ENCODE assay signal across 24 cellular contexts in genomic region chr1:188463919-188464318, GRCh38.
DNase-seq lines count a peak whose midpoint lies in the region; ATAC-seq, FAIRE-seq and TF ChIP-seq lines count a peak whose summit lies in the region.
"Had no signal": no experiment of that assay in that cellular context is flagged by ENCODE, and none has a peak within 500 bp of the region (broad histone marks: within the 10 kb centered on the region; RNA-seq: fewer than 3 reads in every experiment).

No MANE protein-coding gene starts in this region.

- H3K9me3 ChIP-seq in AG04450 (ENCODE audit: control insufficient read depth, insufficient read depth, low read length) (no peaks in the 10 kb centered on the region), PC-3 (ENCODE audit: low read length) (no peaks in the 10 kb centered on the region), neuronal stem cell (replicated peaks in 1 of 2; ENCODE audit: control insufficient read depth in 2 of 2, insufficient read depth in 1 of 2, low read depth in 1 of 2, low read length in 2 of 2) (no peaks in the 10 kb centered on the region), aorta (ENCODE audit: control insufficient read depth, low read length) (no peaks in the 10 kb centered on the region)
- H3K9me3 ChIP-seq: BLaER1, SJCRH30, stomach had no signal

- H3K36me3 ChIP-seq in GM23338 (ENCODE audit: insufficient read depth) (no peaks in the 10 kb centered on the region), PC-3 (ENCODE audit: low read depth, low read length) (no peaks in the 10 kb centered on the region), neuronal stem cell (replicated peaks in 1 of 2; ENCODE audit: control insufficient read depth in 2 of 2, insufficient read depth in 2 of 2, low read length in 2 of 2) (no peaks in the 10 kb centered on the region), aorta (ENCODE audit: control insufficient read depth in 1 of 2, insufficient read depth in 2 of 2, low read length in 1 of 2) (no peaks in the 10 kb centered on the region)
- H3K36me3 ChIP-seq: BLaER1, SJCRH30, spleen, stomach had no signal

- H3K18ac ChIP-seq in neuronal stem cell (ENCODE audit: low read length), result no peak overlapping the region

- no peak overlapping the region for H3K9ac ChIP-seq in PC-3 (ENCODE audit: low read length)
- H3K9ac ChIP-seq in neuronal stem cell (ENCODE audit: low read depth, low read length, poor library complexity), result no peak overlapping the region
- H3K9ac ChIP-seq: BLaER1, KMS-11 had no signal

- no CpG with 5 or more reads among the region's 2 CpGs for WGBS in neuronal stem cell (ENCODE audit: extremely low coverage in 2 of 2, insufficient read length in 2 of 2, insufficient replicate concordance in 1 of 2), 2 donors
- 65 to 69% methylated on average over 2 of the region's 2 CpGs for WGBS in aorta, 2 donors

- H4K91ac ChIP-seq in neuronal stem cell (ENCODE audit: low read depth, low read length, poor library complexity), result no peak overlapping the region

- BruUV-seq in PC-3 (replicated peaks; lab: Mats Ljungman, UMichigan), result no TSS peak

- H3K27me3 ChIP-seq in AG04450 (ENCODE audit: control insufficient read depth, insufficient read depth, low read length), result no peaks in the 10 kb centered on the region
- H3K27me3 ChIP-seq in GM23338 (ENCODE audit: insufficient read depth), result no peaks in the 10 kb centered on the region
- no peaks in the 10 kb centered on the region for H3K27me3 ChIP-seq in PC-3 (ENCODE audit: low read length)
- H3K27me3 ChIP-seq in neuronal stem cell (ENCODE audit: control insufficient read depth in 3 of 3, insufficient read depth in 3 of 3, low read depth in 1 of 3, low read length in 3 of 3), result no peaks in the 10 kb centered on the region
- no peaks in the 10 kb centered on the region for H3K27me3 ChIP-seq in aorta (ENCODE audit: control insufficient read depth in 1 of 2, insufficient read depth in 2 of 2, low read length in 1 of 2)
- H3K27me3 ChIP-seq: BLaER1, dorsolateral prefrontal cortex, SJCRH30, spleen, stomach had no signal

- no peak overlapping the region for H2BK5ac ChIP-seq in neuronal stem cell (ENCODE audit: low read length)

- H3K79me2 ChIP-seq in GM23338 (replicated peaks; ENCODE audit: insufficient read depth) (no peaks in the 10 kb centered on the region), PC-3 (ENCODE audit: low read length) (no peaks in the 10 kb centered on the region)

- no peak overlapping the region for H2BK120ac ChIP-seq in neuronal stem cell (ENCODE audit: low read depth, low read length)

- no peak overlapping the region for H2AK5ac ChIP-seq in neuronal stem cell (ENCODE audit: low read depth, low read length)

- DNase-seq in AG04450 (ENCODE audit: low read depth, low spot score), result no peak
- DNase-seq in GM23338 (ENCODE audit: low spot score), result peak; percentile 5
- DNase-seq in PC-3, result peak; percentile 37
- no peak for DNase-seq in chondrocyte (ENCODE audit: low spot score)
- no peak for DNase-seq in neuronal stem cell (ENCODE audit: low spot score)
- DNase-seq in HTR-8/SVneo (ENCODE audit: insufficient read length, low spot score), result no peak
- no peak for DNase-seq in aorta
- DNase-seq: activated B cell treated with CpG ODN at 0.5 μM for 24 hours; activated CD4-positive, alpha-beta memory T cell treated with anti-CD3 and anti-CD28 coated beads for 36 hours; activated gamma-delta T cell; dorsolateral prefrontal cortex; GF-D8; mucosa of descending colon; NCI-H1092; NCI-H2029; spleen; stimulated activated CD4-positive, alpha-beta T cell treated with anti-CD3 and anti-CD28 coated beads, Interleukin-4, amount 100 ng/mL, for 24 hours; stomach; T-helper 2 cell; trophoblast cell had no signal

- H3K79me1 ChIP-seq in neuronal stem cell (ENCODE audit: low read depth, low read length), result no peaks in the 10 kb centered on the region

- H3K4me3 ChIP-seq in AG04450 (ENCODE audit: low read depth, low read length), result no peak overlapping the region
- no peak overlapping the region for H3K4me3 ChIP-seq in GM23338
- H3K4me3 ChIP-seq in PC-3 (ENCODE audit: low read length), result no peak overlapping the region
- no peak overlapping the region for H3K4me3 ChIP-seq in neuronal stem cell (ENCODE audit: low read length in 2 of 2)
- no peak overlapping the region for H3K4me3 ChIP-seq in aorta (ENCODE audit: low read length in 2 of 2)
- H3K4me3 ChIP-seq: BLaER1, dorsolateral prefrontal cortex, mucosa of descending colon, SJCRH30, spleen, stomach had no signal

- no peak overlapping the region for H4K8ac ChIP-seq in neuronal stem cell (ENCODE audit: low read depth, low read length)

- no peak for ATAC-seq in GM23338
- peak; percentile 27; the same call in 1 of the 2 replicates for ATAC-seq in PC-3
- no peak for ATAC-seq in aorta (ENCODE audit: low FRiP score)
- ATAC-seq: mucosa of descending colon had no signal

- H3K27ac Mint-ChIP-seq in GM23338, result no peak overlapping the region
- no peak overlapping the region for H3K27ac Mint-ChIP-seq in chondrocyte (ENCODE audit: unreplicated experiment)
- H3K27ac Mint-ChIP-seq: activated B cell treated with CpG ODN at 0.5 μM for 24 hours; activated CD4-positive, alpha-beta memory T cell treated with anti-CD3 and anti-CD28 coated beads for 36 hours had no signal

- CTCF ChIA-PET in AG04450 (lab: Charles Lee) (interaction anchor here (0.6 kb wide), 1 partner anchor 1059 kb away, joined by 4 read pairs; no protein-coding TSS in a partner anchor), PC-3 (lab: Charles Lee) (no interaction called here)

- intact Hi-C loops in PC-3 (cut with micrococcal nuclease) (loop anchor here (10.0 kb wide), 2 partner anchors 131 to 471 kb away; no protein-coding TSS in a partner anchor), aorta (cut with DNase I) (no loop called here)

- H3K27me3 Mint-ChIP-seq in GM23338 (ENCODE audit: insufficient read depth, low read depth, poor library complexity), result peaks cover 2% of the 10 kb centered on the region
- H3K27me3 Mint-ChIP-seq in chondrocyte (ENCODE audit: low read depth), result no peaks in the 10 kb centered on the region
- H3K27me3 Mint-ChIP-seq: activated B cell treated with CpG ODN at 0.5 μM for 24 hours; activated CD4-positive, alpha-beta memory T cell treated with anti-CD3 and anti-CD28 coated beads for 36 hours had no signal

- no peaks in the 10 kb centered on the region; the same call in 1 of the 2 replicates for H3K9me2 ChIP-seq in GM23338 (ENCODE audit: insufficient read depth)
- no peaks in the 10 kb centered on the region for H3K9me2 ChIP-seq in PC-3 (replicated peaks; ENCODE audit: low read length)

- no peak overlapping the region for H3K14ac ChIP-seq in neuronal stem cell (ENCODE audit: low read length)

- TF ChIP-seq CTCF in AG04450 (IDR thresholded peaks at IDR 0.05; ENCODE audit: low read depth, low read length), result peak; percentile 22; the same call in 1 of the 2 replicates
- TF ChIP-seq CTCF in GM23338 (conservative IDR thresholded peaks at IDR 0.05; ENCODE audit: low read depth in 2 of 2), result peak in 1 of 2 experiments; percentile 34; a peak in 2 of 4 replicates
- peak; percentile 33; the same call in 1 of the 2 replicates for TF ChIP-seq CTCF in PC-3 (conservative IDR thresholded peaks at IDR 0.05; ENCODE audit: low read depth, low read length)
- peak; percentile 64 for TF ChIP-seq CTCF in chondrocyte (IDR thresholded peaks at IDR 0.05)

- H3K4me1 ChIP-seq in GM23338 (ENCODE audit: insufficient read depth) (no peaks in the 10 kb centered on the region), PC-3 (ENCODE audit: insufficient read depth, low read length) (no peaks in the 10 kb centered on the region), neuronal stem cell (ENCODE audit: control insufficient read depth in 2 of 2, insufficient read depth in 1 of 2, low read depth in 1 of 2, low read length in 2 of 2) (no peaks in the 10 kb centered on the region), aorta (ENCODE audit: control insufficient read depth in 1 of 2, insufficient read depth in 2 of 2, low read length in 2 of 2) (no peaks in the 10 kb centered on the region)
- H3K4me1 ChIP-seq: BLaER1, SJCRH30, spleen, stomach had no signal

- no peak overlapping the region for H3K4me2 ChIP-seq in GM23338
- H3K4me2 ChIP-seq in PC-3 (ENCODE audit: low read length), result no peak overlapping the region
- no peak overlapping the region for H3K4me2 ChIP-seq in neuronal stem cell (ENCODE audit: insufficient read depth, low read length, poor library complexity, severe bottlenecking)
- H3K4me2 ChIP-seq: BLaER1, KMS-11 had no signal

- POLR2A ChIA-PET in AG04450 (lab: Yijun Ruan, JAX), result no interaction called here
- POLR2A ChIA-PET in PC-3 (lab: Charles Lee; ENCODE audit: unreplicated experiment), result no interaction called here

- H3K27ac ChIP-seq in AG04450 (ENCODE audit: low read depth, low read length) (no peak overlapping the region), GM23338 (ENCODE audit: low read depth) (no peak overlapping the region), PC-3 (ENCODE audit: low read length) (no peak overlapping the region), neuronal stem cell (replicated peaks; ENCODE audit: low read length) (no peak overlapping the region), aorta (ENCODE audit: low read depth in 1 of 2, low read length in 2 of 2) (no peak overlapping the region)
- H3K27ac ChIP-seq: BLaER1, dorsolateral prefrontal cortex, KMS-11, SJCRH30, spleen, stomach had no signal

- H3K4me3 Mint-ChIP-seq in GM23338 (no peak overlapping the region), chondrocyte (ENCODE audit: unreplicated experiment) (no peak overlapping the region)
- H3K4me3 Mint-ChIP-seq: activated B cell treated with CpG ODN at 0.5 μM for 24 hours; activated CD4-positive, alpha-beta memory T cell treated with anti-CD3 and anti-CD28 coated beads for 36 hours; neural crest cell had no signal

- H3K4ac ChIP-seq in neuronal stem cell (ENCODE audit: low read length), result no peak overlapping the region

- no peak for FAIRE-seq in HTR-8/SVneo (lab: Jason Lieb, UNC)

- H3K23ac ChIP-seq in neuronal stem cell (ENCODE audit: low read depth, low read length, poor library complexity), result no peak overlapping the region

- no peak overlapping the region for H2BK12ac ChIP-seq in neuronal stem cell (ENCODE audit: low read length)

- H4K20me1 ChIP-seq in GM23338 (replicated peaks; ENCODE audit: insufficient read depth) (no peaks in the 10 kb centered on the region), PC-3 (ENCODE audit: low read length) (no peaks in the 10 kb centered on the region)
- H4K20me1 ChIP-seq: BLaER1 had no signal

- H3F3A ChIP-seq in GM23338 (replicated peaks; ENCODE audit: low read depth) (no peaks in the 10 kb centered on the region), PC-3 (ENCODE audit: low read length, unreplicated experiment) (no peaks in the 10 kb centered on the region)

- H3K9me3 Mint-ChIP-seq in GM23338 (no peaks in the 10 kb centered on the region), chondrocyte (ENCODE audit: low read depth) (peaks cover 4% of the 10 kb centered on the region)
- H3K9me3 Mint-ChIP-seq: activated B cell treated with CpG ODN at 0.5 μM for 24 hours had no signal

- H2AFZ ChIP-seq in GM23338 (no peak overlapping the region), PC-3 (ENCODE audit: low read length) (no peak overlapping the region), neuronal stem cell (ENCODE audit: low read length) (no peak overlapping the region)

- H3K4me1 Mint-ChIP-seq in GM23338 (no peaks in the 10 kb centered on the region), chondrocyte (ENCODE audit: low read depth) (peaks cover 3% of the 10 kb centered on the region)
- H3K4me1 Mint-ChIP-seq: activated B cell treated with CpG ODN at 0.5 μM for 24 hours, neural crest cell had no signal

- no peak overlapping the region for H2BK15ac ChIP-seq in neuronal stem cell (ENCODE audit: low read length)

- H3K36me3 Mint-ChIP-seq in GM23338 (ENCODE audit: low read depth) (no peaks in the 10 kb centered on the region), chondrocyte (ENCODE audit: low read depth) (no peaks in the 10 kb centered on the region)
- H3K36me3 Mint-ChIP-seq: activated CD4-positive, alpha-beta memory T cell treated with anti-CD3 and anti-CD28 coated beads for 36 hours had no signal

Comparison
In these comparisons a context has a peak if more than half of its experiments do, and no peak if none do; other contexts are left out.
1. DNase-seq: peak in GM23338 (single experiment) and PC-3 (single experiment); none in AG04450 (single experiment), chondrocyte (single experiment), neuronal stem cell (single experiment), HTR-8/SVneo (single experiment) and aorta (0 of 2).